In the genomic region with DNA sequence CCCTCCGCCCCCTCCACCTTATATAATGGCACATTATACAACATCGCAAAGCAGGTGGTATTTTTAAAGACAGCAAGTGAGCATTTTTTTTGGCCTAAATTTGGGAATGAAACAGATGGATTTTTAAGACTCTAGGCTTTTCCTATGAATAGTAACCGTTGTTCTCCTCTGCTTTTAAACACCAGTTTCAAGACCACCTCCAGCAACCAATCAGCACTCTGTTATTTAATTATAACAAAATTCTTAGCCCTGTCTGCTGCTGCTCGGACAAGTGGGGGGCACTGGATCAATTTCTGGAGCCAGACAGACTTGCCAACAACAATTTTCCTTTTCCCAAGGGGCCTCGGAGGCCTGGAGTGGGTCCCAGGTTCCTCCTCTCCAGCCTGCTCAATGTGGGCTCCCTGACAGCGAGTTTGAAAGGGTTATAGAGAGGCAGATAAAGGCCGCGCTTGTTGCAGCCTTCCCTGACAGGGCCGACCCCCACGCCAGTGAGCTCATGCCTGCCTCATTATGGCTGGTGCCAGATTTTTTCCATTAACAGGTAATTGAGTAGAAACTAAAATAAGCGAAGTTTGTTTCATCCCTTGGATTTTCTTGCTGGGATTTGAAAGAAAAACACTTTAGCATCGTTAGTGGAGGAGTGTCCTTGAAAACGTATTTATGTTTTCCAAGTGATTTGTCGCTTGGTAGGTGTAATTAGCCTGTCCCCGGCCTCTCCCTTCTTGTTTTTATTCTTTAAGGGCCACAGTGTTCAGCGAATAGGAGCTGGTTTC, we compare ENCODE assay signal across 1 cellular context.
TF ChIP-seq lines count a peak whose summit lies in the region.

No MANE protein-coding gene starts in this region.

TF ChIP-seq in GM23338, 12 proteins besides CTCF, POLR2A, EP300 and RAD21 (continued from another document):
- TF ChIP-seq, protein P1, sequence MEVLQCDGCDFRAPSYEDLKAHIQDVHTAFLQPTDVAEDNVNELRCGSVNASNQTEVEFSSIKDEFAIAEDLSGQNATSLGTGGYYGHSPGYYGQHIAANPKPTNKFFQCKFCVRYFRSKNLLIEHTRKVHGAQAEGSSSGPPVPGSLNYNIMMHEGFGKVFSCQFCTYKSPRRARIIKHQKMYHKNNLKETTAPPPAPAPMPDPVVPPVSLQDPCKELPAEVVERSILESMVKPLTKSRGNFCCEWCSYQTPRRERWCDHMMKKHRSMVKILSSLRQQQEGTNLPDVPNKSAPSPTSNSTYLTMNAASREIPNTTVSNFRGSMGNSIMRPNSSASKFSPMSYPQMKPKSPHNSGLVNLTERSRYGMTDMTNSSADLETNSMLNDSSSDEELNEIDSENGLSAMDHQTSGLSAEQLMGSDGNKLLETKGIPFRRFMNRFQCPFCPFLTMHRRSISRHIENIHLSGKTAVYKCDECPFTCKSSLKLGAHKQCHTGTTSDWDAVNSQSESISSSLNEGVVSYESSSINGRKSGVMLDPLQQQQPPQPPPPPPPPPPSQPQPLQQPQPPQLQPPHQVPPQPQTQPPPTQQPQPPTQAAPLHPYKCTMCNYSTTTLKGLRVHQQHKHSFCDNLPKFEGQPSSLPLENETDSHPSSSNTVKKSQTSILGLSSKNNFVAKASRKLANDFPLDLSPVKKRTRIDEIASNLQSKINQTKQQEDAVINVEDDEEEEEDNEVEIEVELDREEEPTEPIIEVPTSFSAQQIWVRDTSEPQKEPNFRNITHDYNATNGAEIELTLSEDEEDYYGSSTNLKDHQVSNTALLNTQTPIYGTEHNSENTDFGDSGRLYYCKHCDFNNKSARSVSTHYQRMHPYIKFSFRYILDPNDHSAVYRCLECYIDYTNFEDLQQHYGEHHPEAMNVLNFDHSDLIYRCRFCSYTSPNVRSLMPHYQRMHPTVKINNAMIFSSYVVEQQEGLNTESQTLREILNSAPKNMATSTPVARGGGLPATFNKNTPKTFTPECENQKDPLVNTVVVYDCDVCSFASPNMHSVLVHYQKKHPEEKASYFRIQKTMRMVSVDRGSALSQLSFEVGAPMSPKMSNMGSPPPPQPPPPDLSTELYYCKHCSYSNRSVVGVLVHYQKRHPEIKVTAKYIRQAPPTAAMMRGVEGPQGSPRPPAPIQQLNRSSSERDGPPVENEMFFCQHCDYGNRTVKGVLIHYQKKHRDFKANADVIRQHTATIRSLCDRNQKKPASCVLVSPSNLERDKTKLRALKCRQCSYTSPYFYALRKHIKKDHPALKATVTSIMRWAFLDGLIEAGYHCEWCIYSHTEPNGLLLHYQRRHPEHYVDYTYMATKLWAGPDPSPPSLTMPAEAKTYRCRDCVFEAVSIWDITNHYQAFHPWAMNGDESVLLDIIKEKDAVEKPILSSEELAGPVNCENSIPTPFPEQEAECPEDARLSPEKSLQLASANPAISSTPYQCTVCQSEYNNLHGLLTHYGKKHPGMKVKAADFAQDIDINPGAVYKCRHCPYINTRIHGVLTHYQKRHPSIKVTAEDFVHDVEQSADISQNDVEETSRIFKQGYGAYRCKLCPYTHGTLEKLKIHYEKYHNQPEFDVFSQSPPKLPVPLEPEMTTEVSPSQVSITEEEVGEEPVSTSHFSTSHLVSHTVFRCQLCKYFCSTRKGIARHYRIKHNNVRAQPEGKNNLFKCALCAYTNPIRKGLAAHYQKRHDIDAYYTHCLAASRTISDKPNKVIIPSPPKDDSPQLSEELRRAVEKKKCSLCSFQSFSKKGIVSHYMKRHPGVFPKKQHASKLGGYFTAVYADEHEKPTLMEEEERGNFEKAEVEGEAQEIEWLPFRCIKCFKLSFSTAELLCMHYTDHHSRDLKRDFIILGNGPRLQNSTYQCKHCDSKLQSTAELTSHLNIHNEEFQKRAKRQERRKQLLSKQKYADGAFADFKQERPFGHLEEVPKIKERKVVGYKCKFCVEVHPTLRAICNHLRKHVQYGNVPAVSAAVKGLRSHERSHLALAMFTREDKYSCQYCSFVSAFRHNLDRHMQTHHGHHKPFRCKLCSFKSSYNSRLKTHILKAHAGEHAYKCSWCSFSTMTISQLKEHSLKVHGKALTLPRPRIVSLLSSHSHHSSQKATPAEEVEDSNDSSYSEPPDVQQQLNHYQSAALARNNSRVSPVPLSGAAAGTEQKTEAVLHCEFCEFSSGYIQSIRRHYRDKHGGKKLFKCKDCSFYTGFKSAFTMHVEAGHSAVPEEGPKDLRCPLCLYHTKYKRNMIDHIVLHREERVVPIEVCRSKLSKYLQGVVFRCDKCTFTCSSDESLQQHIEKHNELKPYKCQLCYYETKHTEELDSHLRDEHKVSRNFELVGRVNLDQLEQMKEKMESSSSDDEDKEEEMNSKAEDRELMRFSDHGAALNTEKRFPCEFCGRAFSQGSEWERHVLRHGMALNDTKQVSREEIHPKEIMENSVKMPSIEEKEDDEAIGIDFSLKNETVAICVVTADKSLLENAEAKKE (CRISPR knock-in tag; IDR thresholded peaks at IDR 0.05): no peak
- TF ChIP-seq ZNF331 (CRISPR knock-in tag; IDR thresholded peaks at IDR 0.05; ENCODE audit: low read depth) (no peak), ETS1 (IDR thresholded peaks at IDR 0.05) (no peak), ZNF114 (CRISPR knock-in tag; IDR thresholded peaks at IDR 0.05) (no peak), JUNB (IDR thresholded peaks at IDR 0.05; ENCODE audit: unreplicated experiment) (no peak), STAT1 (IDR thresholded peaks at IDR 0.05; ENCODE audit: unreplicated experiment) (no peak), NANOG (IDR thresholded peaks at IDR 0.05; ENCODE audit: borderline replicate concordance) (no peak), EZH2phosphoT487 (IDR thresholded peaks at IDR 0.05; ENCODE audit: unreplicated experiment) (no peak), POLR2AphosphoS5 (IDR thresholded peaks at IDR 0.05; ENCODE audit: low read depth) (no peak), REST (IDR thresholded peaks at IDR 0.05; ENCODE audit: unreplicated experiment) (no peak), CREB1 (CRISPR knock-in tag; IDR thresholded peaks at IDR 0.05; ENCODE audit: low read depth) (no peak)
